Comparison of ENCODE assay signal across 2 cellular contexts in the genomic region with DNA sequence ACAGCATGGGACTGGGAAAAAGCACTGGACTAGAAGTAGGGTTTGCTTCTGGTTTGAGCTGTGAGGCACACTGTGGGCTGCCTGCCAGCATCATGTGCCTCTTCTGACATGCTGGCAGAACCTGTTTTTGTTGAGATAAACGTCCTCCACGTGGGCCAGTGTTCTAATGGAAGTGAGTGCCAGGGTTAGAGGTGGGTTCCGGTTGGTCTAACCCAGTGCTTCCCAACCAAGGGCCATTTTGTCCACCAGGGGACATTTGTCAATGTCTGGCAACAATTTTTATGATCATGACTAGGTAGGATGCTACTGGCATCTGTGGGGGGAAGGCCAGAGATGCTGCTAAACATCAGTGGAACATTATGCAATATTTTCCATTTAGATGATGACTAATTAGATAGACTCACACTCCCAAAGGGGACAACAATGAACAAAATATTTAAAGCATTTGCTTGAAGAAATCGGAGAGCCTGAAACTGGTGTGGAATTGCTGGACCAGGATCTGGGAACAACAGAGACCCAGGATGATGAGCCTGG.
TF ChIP-seq lines count a peak whose summit lies in the region.

No MANE protein-coding gene starts in this region.

TF ChIP-seq in K562, 482 proteins besides CTCF, POLR2A, EP300 and RAD21:
- no peak for TF ChIP-seq ZNF232 (CRISPR knock-in tag; IDR thresholded peaks at IDR 0.05)
- TF ChIP-seq, protein P1, sequence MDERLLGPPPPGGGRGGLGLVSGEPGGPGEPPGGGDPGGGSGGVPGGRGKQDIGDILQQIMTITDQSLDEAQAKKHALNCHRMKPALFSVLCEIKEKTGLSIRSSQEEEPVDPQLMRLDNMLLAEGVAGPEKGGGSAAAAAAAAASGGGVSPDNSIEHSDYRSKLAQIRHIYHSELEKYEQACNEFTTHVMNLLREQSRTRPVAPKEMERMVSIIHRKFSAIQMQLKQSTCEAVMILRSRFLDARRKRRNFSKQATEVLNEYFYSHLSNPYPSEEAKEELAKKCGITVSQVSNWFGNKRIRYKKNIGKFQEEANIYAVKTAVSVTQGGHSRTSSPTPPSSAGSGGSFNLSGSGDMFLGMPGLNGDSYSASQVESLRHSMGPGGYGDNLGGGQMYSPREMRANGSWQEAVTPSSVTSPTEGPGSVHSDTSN (CRISPR knock-in tag; IDR thresholded peaks at IDR 0.05; ENCODE audit: low read depth) = no peak
- TF ChIP-seq, protein P1 (tag; conservative IDR thresholded peaks at IDR 0.05; ENCODE audit: low read depth) = 0 out of 2 replicates have a peak, but pooled peaks have one; percentile 17

TF ChIP-seq in HepG2, 621 proteins besides CTCF, POLR2A, EP300 and RAD21:
- TF ChIP-seq ZNF350 (CRISPR knock-in tag; IDR thresholded peaks at IDR 0.05; ENCODE audit: borderline replicate concordance, low read depth) (no peak), ZC3H13 (CRISPR knock-in tag; IDR thresholded peaks at IDR 0.05) (no peak), ZNF251 (CRISPR knock-in tag; IDR thresholded peaks at IDR 0.05) (no peak), CEBPB (IDR thresholded peaks at IDR 0.05; ENCODE audit: borderline replicate concordance, low read depth, low read length) (peak; percentile 35; the same call in 1 of the 2 replicates)
- TF ChIP-seq, protein P2, sequence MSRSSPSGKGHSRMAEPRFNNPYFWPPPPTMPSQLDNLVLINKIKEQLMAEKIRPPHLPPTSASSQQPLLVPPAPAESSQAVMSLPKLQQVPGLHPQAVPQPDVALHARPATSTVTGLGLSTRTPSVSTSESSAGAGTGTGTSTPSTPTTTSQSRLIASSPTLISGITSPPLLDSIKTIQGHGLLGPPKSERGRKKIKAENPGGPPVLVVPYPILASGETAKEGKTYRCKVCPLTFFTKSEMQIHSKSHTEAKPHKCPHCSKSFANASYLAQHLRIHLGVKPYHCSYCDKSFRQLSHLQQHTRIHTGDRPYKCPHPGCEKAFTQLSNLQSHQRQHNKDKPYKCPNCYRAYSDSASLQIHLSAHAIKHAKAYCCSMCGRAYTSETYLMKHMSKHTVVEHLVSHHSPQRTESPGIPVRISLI (CRISPR knock-in tag; IDR thresholded peaks at IDR 0.05; ENCODE audit: borderline replicate concordance) = no peak
- TF ChIP-seq, protein P3, sequence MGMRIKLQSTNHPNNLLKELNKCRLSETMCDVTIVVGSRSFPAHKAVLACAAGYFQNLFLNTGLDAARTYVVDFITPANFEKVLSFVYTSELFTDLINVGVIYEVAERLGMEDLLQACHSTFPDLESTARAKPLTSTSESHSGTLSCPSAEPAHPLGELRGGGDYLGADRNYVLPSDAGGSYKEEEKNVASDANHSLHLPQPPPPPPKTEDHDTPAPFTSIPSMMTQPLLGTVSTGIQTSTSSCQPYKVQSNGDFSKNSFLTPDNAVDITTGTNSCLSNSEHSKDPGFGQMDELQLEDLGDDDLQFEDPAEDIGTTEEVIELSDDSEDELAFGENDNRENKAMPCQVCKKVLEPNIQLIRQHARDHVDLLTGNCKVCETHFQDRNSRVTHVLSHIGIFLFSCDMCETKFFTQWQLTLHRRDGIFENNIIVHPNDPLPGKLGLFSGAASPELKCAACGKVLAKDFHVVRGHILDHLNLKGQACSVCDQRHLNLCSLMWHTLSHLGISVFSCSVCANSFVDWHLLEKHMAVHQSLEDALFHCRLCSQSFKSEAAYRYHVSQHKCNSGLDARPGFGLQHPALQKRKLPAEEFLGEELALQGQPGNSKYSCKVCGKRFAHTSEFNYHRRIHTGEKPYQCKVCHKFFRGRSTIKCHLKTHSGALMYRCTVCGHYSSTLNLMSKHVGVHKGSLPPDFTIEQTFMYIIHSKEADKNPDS (CRISPR knock-in tag; IDR thresholded peaks at IDR 0.05) = no peak
- TF ChIP-seq, protein P4, sequence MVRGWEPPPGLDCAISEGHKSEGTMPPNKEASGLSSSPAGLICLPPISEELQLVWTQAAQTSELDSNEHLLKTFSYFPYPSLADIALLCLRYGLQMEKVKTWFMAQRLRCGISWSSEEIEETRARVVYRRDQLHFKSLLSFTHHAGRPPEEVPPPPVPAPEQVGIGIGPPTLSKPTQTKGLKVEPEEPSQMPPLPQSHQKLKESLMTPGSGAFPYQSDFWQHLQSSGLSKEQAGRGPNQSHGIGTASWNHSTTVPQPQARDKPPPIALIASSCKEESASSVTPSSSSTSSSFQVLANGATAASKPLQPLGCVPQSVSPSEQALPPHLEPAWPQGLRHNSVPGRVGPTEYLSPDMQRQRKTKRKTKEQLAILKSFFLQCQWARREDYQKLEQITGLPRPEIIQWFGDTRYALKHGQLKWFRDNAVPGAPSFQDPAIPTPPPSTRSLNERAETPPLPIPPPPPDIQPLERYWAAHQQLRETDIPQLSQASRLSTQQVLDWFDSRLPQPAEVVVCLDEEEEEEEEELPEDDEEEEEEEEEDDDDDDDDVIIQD (CRISPR knock-in tag; IDR thresholded peaks at IDR 0.05; ENCODE audit: low read depth) = no peak
